Comparison of ENCODE assay signal across 16 cellular contexts in the genomic region with DNA sequence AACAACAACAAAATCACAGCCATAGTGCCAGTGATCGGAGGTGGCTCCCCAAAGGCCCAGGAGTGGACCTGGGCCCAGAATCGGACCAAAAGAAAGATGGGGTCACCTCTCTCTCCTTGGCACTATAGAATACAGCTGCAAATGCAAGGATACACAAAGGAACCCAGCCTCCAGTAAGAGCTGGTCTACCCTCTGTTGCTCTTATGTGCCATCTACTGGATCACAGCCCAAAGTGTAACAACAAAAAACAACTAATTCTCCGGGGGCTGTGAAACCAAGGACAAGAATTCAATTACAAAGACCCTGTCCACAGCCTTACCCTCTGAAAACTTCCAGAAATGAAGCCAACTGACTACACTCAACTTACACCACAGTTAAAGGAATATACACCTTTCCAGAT. TPM values are rescaled to one million over a fixed set of nuclear protein-coding genes. Genes with fewer than 3 reads are reported as not detected.
A peak's percentile ranks its signal among the peaks of the same experiment; 100 is the strongest.
DNase-seq lines count a peak whose midpoint lies in the region; ATAC-seq and TF ChIP-seq lines count a peak whose summit lies in the region.
"Had no signal": no experiment of that assay in that cellular context is flagged by ENCODE, and none has a peak within 500 bp of the region (broad histone marks: within the 10 kb centered on the region; RNA-seq: fewer than 3 reads in every experiment).

No MANE protein-coding gene starts in this region.

- no peaks in the 10 kb centered on the region for H3K9me2 ChIP-seq in DOHH2 (replicated peaks; ENCODE audit: control insufficient read depth, low read length)

- no peaks in the 10 kb centered on the region for H3F3A ChIP-seq in DOHH2 (ENCODE audit: control insufficient read depth, insufficient read depth)

- H3K36me3 Mint-ChIP-seq in natural killer cell treated with Interleukin-12 subunit alpha and Interleukin-12 subunit beta and Interleukin-15 and Interleukin-18, amount 100 ng/mL, for 72 hours, result no peaks in the 10 kb centered on the region
- H3K36me3 Mint-ChIP-seq: activated CD8-positive, alpha-beta memory T cell treated with anti-CD3 and anti-CD28 coated beads, Interleukin-2, amount 10 ng/mL, durations not matched to agents 7 days and 5 days; activated naive CD8-positive, alpha-beta T cell treated with anti-CD3 and anti-CD28 coated beads, Interleukin-2, amount 10 ng/mL, durations not matched to agents 7 days and 5 days; CD4-positive, CD25-positive, alpha-beta regulatory T cell had no signal

- no peak overlapping the region for H3K4me2 ChIP-seq in DOHH2 (ENCODE audit: low read length)

- no peak for ATAC-seq in natural killer cell treated with Interleukin-12 subunit alpha and Interleukin-12 subunit beta and Interleukin-15 and Interleukin-18, amount 100 ng/mL, for 72 hours
- ATAC-seq: activated CD8-positive, alpha-beta memory T cell treated with anti-CD3 and anti-CD28 coated beads, Interleukin-2, amount 10 ng/mL, durations not matched to agents 7 days and 5 days; Panc1 had no signal

- peaks cover 16% of the 10 kb centered on the region for H3K9me3 Mint-ChIP-seq in natural killer cell treated with Interleukin-12 subunit alpha and Interleukin-12 subunit beta and Interleukin-15 and Interleukin-18, amount 100 ng/mL, for 72 hours

- no peaks in the 10 kb centered on the region for H3K36me3 ChIP-seq in DOHH2 (ENCODE audit: control insufficient read depth, low read length)
- H3K36me3 ChIP-seq: colonic mucosa had no signal

- DNase-seq in HCEC 1CT, result peak; percentile 47
- peak; percentile 44 for DNase-seq in UCSD-AML1 (lab: John Stamatoyannopoulos, UW; ENCODE audit: unreplicated experiment)
- DNase-seq in iPS-NIHi7 (ENCODE audit: extremely low spot score), result peak; percentile 48
- DNase-seq in activated T-cell treated with anti-CD3 and anti-CD28 coated beads, Interleukin-2, amount 50 U/mL, for 1 hour, result no peak
- DNase-seq in NCI-H2107 (lab: John Stamatoyannopoulos, UW), result no peak
- no peak for DNase-seq in stimulated activated CD4-positive, alpha-beta T cell treated with anti-CD3 and anti-CD28 coated beads, Interleukin-2, amount 100 ng/mL, for 24 hours
- no peak for DNase-seq in natural killer cell treated with Interleukin-12 subunit alpha and Interleukin-12 subunit beta and Interleukin-15 and Interleukin-18, amount 100 ng/mL, for 72 hours (ENCODE audit: low spot score)
- DNase-seq: activated CD8-positive, alpha-beta memory T cell treated with anti-CD3 and anti-CD28 coated beads, Interleukin-2, amount 10 ng/mL, durations not matched to agents 7 days and 5 days; activated naive CD8-positive, alpha-beta T cell treated with anti-CD3 and anti-CD28 coated beads, Interleukin-2, amount 10 ng/mL, durations not matched to agents 7 days and 5 days; CD4-positive, CD25-positive, alpha-beta regulatory T cell; colonic mucosa; NCI-H187 treated with DMSO at 0.1 percent for 48 hours; retina had no signal

- H4K20me1 ChIP-seq in DOHH2 (ENCODE audit: control insufficient read depth, insufficient read depth, low read depth, low read length), result no peaks in the 10 kb centered on the region

- no peaks in the 10 kb centered on the region for H3K79me2 ChIP-seq in DOHH2 (ENCODE audit: control insufficient read depth, low read length)

- no peak overlapping the region for H3K27ac ChIP-seq in DOHH2 (ENCODE audit: low read depth, low read length)
- H3K27ac ChIP-seq: colonic mucosa had no signal

- no peak overlapping the region for H3K4me3 Mint-ChIP-seq in natural killer cell treated with Interleukin-12 subunit alpha and Interleukin-12 subunit beta and Interleukin-15 and Interleukin-18, amount 100 ng/mL, for 72 hours
- H3K4me3 Mint-ChIP-seq: activated CD8-positive, alpha-beta memory T cell treated with anti-CD3 and anti-CD28 coated beads, Interleukin-2, amount 10 ng/mL, durations not matched to agents 7 days and 5 days; activated naive CD8-positive, alpha-beta T cell treated with anti-CD3 and anti-CD28 coated beads, Interleukin-2, amount 10 ng/mL, durations not matched to agents 7 days and 5 days; CD4-positive, CD25-positive, alpha-beta regulatory T cell had no signal

- no peaks in the 10 kb centered on the region for H3K9me3 ChIP-seq in DOHH2 (ENCODE audit: control insufficient read depth, insufficient read depth, low read length)
- H3K9me3 ChIP-seq: colonic mucosa had no signal

- no peaks in the 10 kb centered on the region for H3K27me3 ChIP-seq in DOHH2 (ENCODE audit: control insufficient read depth, low read length)
- H3K27me3 ChIP-seq: colonic mucosa had no signal

- H3K27me3 Mint-ChIP-seq in natural killer cell treated with Interleukin-12 subunit alpha and Interleukin-12 subunit beta and Interleukin-15 and Interleukin-18, amount 100 ng/mL, for 72 hours, result peaks cover 0 to 3% of the 10 kb centered on the region in 2 donors
- H3K27me3 Mint-ChIP-seq: activated CD8-positive, alpha-beta memory T cell treated with anti-CD3 and anti-CD28 coated beads, Interleukin-2, amount 10 ng/mL, durations not matched to agents 7 days and 5 days; activated naive CD8-positive, alpha-beta T cell treated with anti-CD3 and anti-CD28 coated beads, Interleukin-2, amount 10 ng/mL, durations not matched to agents 7 days and 5 days; CD4-positive, CD25-positive, alpha-beta regulatory T cell had no signal

- peak; percentile 11 for TF ChIP-seq CTCF in DOHH2 (IDR thresholded peaks at IDR 0.05; ENCODE audit: low read depth, low read length, poor library complexity, severe bottlenecking)

- no peaks in the 10 kb centered on the region for H3K4me1 ChIP-seq in DOHH2 (ENCODE audit: control insufficient read depth, low read length)
- H3K4me1 ChIP-seq: colonic mucosa had no signal

- H3K4me1 Mint-ChIP-seq in natural killer cell treated with Interleukin-12 subunit alpha and Interleukin-12 subunit beta and Interleukin-15 and Interleukin-18, amount 100 ng/mL, for 72 hours (ENCODE audit: low read depth in 2 of 2), result peaks cover 8 to 10% of the 10 kb centered on the region in 2 donors
- H3K4me1 Mint-ChIP-seq: CD4-positive, CD25-positive, alpha-beta regulatory T cell had no signal

- no peak overlapping the region for H3K4me3 ChIP-seq in DOHH2 (ENCODE audit: low read length)
- H3K4me3 ChIP-seq: colonic mucosa had no signal

- H3K27ac Mint-ChIP-seq in natural killer cell treated with Interleukin-12 subunit alpha and Interleukin-12 subunit beta and Interleukin-15 and Interleukin-18, amount 100 ng/mL, for 72 hours, result no peak overlapping the region
- H3K27ac Mint-ChIP-seq: activated CD8-positive, alpha-beta memory T cell treated with anti-CD3 and anti-CD28 coated beads, Interleukin-2, amount 10 ng/mL, durations not matched to agents 7 days and 5 days; activated naive CD8-positive, alpha-beta T cell treated with anti-CD3 and anti-CD28 coated beads, Interleukin-2, amount 10 ng/mL, durations not matched to agents 7 days and 5 days; CD4-positive, CD25-positive, alpha-beta regulatory T cell had no signal

RNA-seq across cellular contexts. Expression of gene OR8G5, which starts 21.6 kb away (rescaled TPM):
- total RNA-seq in natural killer cell treated with Interleukin-12 subunit alpha and Interleukin-12 subunit beta and Interleukin-15 and Interleukin-18, amount 100 ng/mL, for 72 hours, result not detected
- total RNA-seq: activated CD8-positive, alpha-beta memory T cell treated with anti-CD3 and anti-CD28 coated beads, Interleukin-2, amount 10 ng/mL, durations not matched to agents 7 days and 5 days; activated naive CD8-positive, alpha-beta T cell treated with anti-CD3 and anti-CD28 coated beads, Interleukin-2, amount 10 ng/mL, durations not matched to agents 7 days and 5 days; CD4-positive, CD25-positive, alpha-beta regulatory T cell; colonic mucosa had no signal

RNA-seq across cellular contexts. Expression of gene OR8D1, which starts 35.9 kb away (rescaled TPM):
- not detected for total RNA-seq in natural killer cell treated with Interleukin-12 subunit alpha and Interleukin-12 subunit beta and Interleukin-15 and Interleukin-18, amount 100 ng/mL, for 72 hours
- total RNA-seq: activated CD8-positive, alpha-beta memory T cell treated with anti-CD3 and anti-CD28 coated beads, Interleukin-2, amount 10 ng/mL, durations not matched to agents 7 days and 5 days; activated naive CD8-positive, alpha-beta T cell treated with anti-CD3 and anti-CD28 coated beads, Interleukin-2, amount 10 ng/mL, durations not matched to agents 7 days and 5 days; CD4-positive, CD25-positive, alpha-beta regulatory T cell; colonic mucosa; subcutaneous adipose tissue had no signal

RNA-seq across cellular contexts. Expression of gene OR8G1, which starts 36.9 kb away (rescaled TPM):
- not detected for total RNA-seq in natural killer cell treated with Interleukin-12 subunit alpha and Interleukin-12 subunit beta and Interleukin-15 and Interleukin-18, amount 100 ng/mL, for 72 hours
- total RNA-seq: activated CD8-positive, alpha-beta memory T cell treated with anti-CD3 and anti-CD28 coated beads, Interleukin-2, amount 10 ng/mL, durations not matched to agents 7 days and 5 days; activated naive CD8-positive, alpha-beta T cell treated with anti-CD3 and anti-CD28 coated beads, Interleukin-2, amount 10 ng/mL, durations not matched to agents 7 days and 5 days; CD4-positive, CD25-positive, alpha-beta regulatory T cell; colonic mucosa; subcutaneous adipose tissue had no signal

RNA-seq across cellular contexts. Expression of gene OR8D2, which starts 42.2 kb away (rescaled TPM):
- not detected for total RNA-seq in natural killer cell treated with Interleukin-12 subunit alpha and Interleukin-12 subunit beta and Interleukin-15 and Interleukin-18, amount 100 ng/mL, for 72 hours
- total RNA-seq: activated CD8-positive, alpha-beta memory T cell treated with anti-CD3 and anti-CD28 coated beads, Interleukin-2, amount 10 ng/mL, durations not matched to agents 7 days and 5 days; activated naive CD8-positive, alpha-beta T cell treated with anti-CD3 and anti-CD28 coated beads, Interleukin-2, amount 10 ng/mL, durations not matched to agents 7 days and 5 days; CD4-positive, CD25-positive, alpha-beta regulatory T cell; colonic mucosa; subcutaneous adipose tissue had no signal

Comparison
In these comparisons a context has a peak if more than half of its experiments do, and no peak if none do; other contexts are left out.
1. DNase-seq: peak in HCEC 1CT (single experiment), UCSD-AML1 (single experiment) and iPS-NIHi7 (single experiment); none in activated T-cell treated with anti-CD3 and anti-CD28 coated beads, Interleukin-2, amount 50 U/mL, for 1 hour (single experiment), NCI-H2107 (single experiment), stimulated activated CD4-positive, alpha-beta T cell treated with anti-CD3 and anti-CD28 coated beads, Interleukin-2, amount 100 ng/mL, for 24 hours (0 of 2) and natural killer cell treated with Interleukin-12 subunit alpha and Interleukin-12 subunit beta and Interleukin-15 and Interleukin-18, amount 100 ng/mL, for 72 hours (single experiment).